22 cellular contexts compared by ENCODE assay signal in the genomic region with DNA sequence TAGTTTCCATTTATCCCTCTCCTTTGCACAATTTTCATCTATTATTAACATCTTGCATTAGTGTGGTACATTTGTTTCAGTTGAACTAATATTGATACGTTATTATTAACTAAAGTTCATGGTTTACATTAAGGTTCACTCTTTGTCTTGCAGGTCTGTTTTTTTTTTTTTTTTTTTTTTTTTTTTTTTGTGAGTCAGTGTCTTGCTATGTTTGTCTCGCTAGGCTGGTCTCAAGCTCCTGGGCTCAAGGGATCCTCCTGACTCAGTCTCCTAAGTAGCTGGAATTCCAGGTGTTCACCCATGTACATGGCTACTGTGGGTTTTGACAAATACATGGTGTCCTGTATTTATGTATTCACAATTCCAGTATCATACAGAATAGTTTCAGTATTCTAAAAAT. TPM values are rescaled to one million over a fixed set of nuclear protein-coding genes. Genes with fewer than 3 reads are reported as not detected.
DNase-seq lines count a peak whose midpoint lies in the region; ATAC-seq and TF ChIP-seq lines count a peak whose summit lies in the region.
"Had no signal": no experiment of that assay in that cellular context is flagged by ENCODE, and none has a peak within 500 bp of the region (broad histone marks: within the 10 kb centered on the region; RNA-seq: fewer than 3 reads in every experiment).

No MANE protein-coding gene starts in this region.

- H3K36me3 ChIP-seq in skeletal muscle satellite cell (ENCODE audit: insufficient read depth, low read length): no peaks in the 10 kb centered on the region
- H3K36me3 ChIP-seq in effector memory CD4-positive, alpha-beta T cell (ENCODE audit: control insufficient read depth, insufficient read depth, low read length): no peaks in the 10 kb centered on the region
- H3K36me3 ChIP-seq: stomach had no signal

- H3K27me3 ChIP-seq in foreskin keratinocyte: no peaks in the 10 kb centered on the region
- no peaks in the 10 kb centered on the region for H3K27me3 ChIP-seq in skeletal muscle satellite cell (ENCODE audit: control insufficient read depth, insufficient read depth, low read length)
- H3K27me3 ChIP-seq in effector memory CD4-positive, alpha-beta T cell (replicated peaks; ENCODE audit: control insufficient read depth, insufficient read depth, low read length, poor library complexity, severe bottlenecking): no peaks in the 10 kb centered on the region
- H3K27me3 ChIP-seq: stomach had no signal

- no peaks in the 10 kb centered on the region for H3K27me3 Mint-ChIP-seq in T-helper 17 cell
- H3K27me3 Mint-ChIP-seq: activated naive CD8-positive, alpha-beta T cell treated with anti-CD3 and anti-CD28 coated beads, Interleukin-2, amount 50 U/mL, for 24 hours; memory B cell; type B pancreatic cell had no signal

- H3K4me1 ChIP-seq in foreskin keratinocyte (peaks cover 3% of the 10 kb centered on the region), skeletal muscle satellite cell (ENCODE audit: control insufficient read depth, insufficient read depth, low read length) (peaks cover 20% of the 10 kb centered on the region)
- H3K4me1 ChIP-seq in effector memory CD4-positive, alpha-beta T cell (ENCODE audit: control insufficient read depth, insufficient read depth, low read length, poor library complexity, severe bottlenecking): no peaks in the 10 kb centered on the region

- H3K36me3 Mint-ChIP-seq in T-helper 17 cell (ENCODE audit: low read depth): peaks cover 2% of the 10 kb centered on the region

- no peak overlapping the region for H3K4me3 Mint-ChIP-seq in T-helper 17 cell
- H3K4me3 Mint-ChIP-seq: activated naive CD8-positive, alpha-beta T cell treated with anti-CD3 and anti-CD28 coated beads, Interleukin-2, amount 50 U/mL, for 24 hours; memory B cell; naive thymus-derived CD4-positive, alpha-beta T cell; type B pancreatic cell had no signal

- DNase-seq in HCEC 1CT (peak; percentile 2), T-helper 17 cell (no peak), foreskin keratinocyte (peak; percentile 79 to 88), NCI-H510A (lab: John Stamatoyannopoulos, UW) (no peak)
- no peak for DNase-seq in effector memory CD4-positive, alpha-beta T cell
- DNase-seq in activated T-cell treated with anti-CD3 and anti-CD28 coated beads, Interleukin-2, amount 50 U/mL, for 1 hour: no peak
- DNase-seq: activated CD4-positive, alpha-beta T cell treated with anti-CD3 and anti-CD28 coated beads for 48 hours; activated naive CD8-positive, alpha-beta T cell treated with anti-CD3 and anti-CD28 coated beads, Interleukin-2, amount 50 U/mL, for 24 hours; GOT3; head of caudate nucleus; MM.1S; naive thymus-derived CD4-positive, alpha-beta T cell; NCI-H2029 treated with DMSO at 0.1 percent for 48 hours; NCI-H510A treated with DMSO at 0.1 percent for 48 hours; stimulated activated CD4-positive, alpha-beta T cell treated with anti-CD3 and anti-CD28 coated beads, Interleukin-4, amount 100 ng/mL, for 1 hour; stomach had no signal

- H3K9me3 ChIP-seq in T-helper 17 cell (ENCODE audit: control insufficient read depth, low read length, poor library complexity, severe bottlenecking) (no peaks in the 10 kb centered on the region), skeletal muscle satellite cell (replicated peaks; ENCODE audit: low read length) (no peaks in the 10 kb centered on the region)
- H3K9me3 ChIP-seq in effector memory CD4-positive, alpha-beta T cell (ENCODE audit: control insufficient read depth, low read length): no peaks in the 10 kb centered on the region
- H3K9me3 ChIP-seq: stomach had no signal

- H3K27ac ChIP-seq in foreskin keratinocyte: no peak overlapping the region
- no peak overlapping the region for H3K27ac ChIP-seq in effector memory CD4-positive, alpha-beta T cell (ENCODE audit: insufficient read depth, low read length, poor library complexity, severe bottlenecking)
- H3K27ac ChIP-seq: skin epidermis, stomach had no signal

- no peak for TF ChIP-seq CTCF in foreskin keratinocyte (conservative IDR thresholded peaks at IDR 0.05)

- peak overlapping the region; percentile 1 for H3K27ac Mint-ChIP-seq in T-helper 17 cell
- H3K27ac Mint-ChIP-seq: activated naive CD8-positive, alpha-beta T cell treated with anti-CD3 and anti-CD28 coated beads, Interleukin-2, amount 50 U/mL, for 24 hours; memory B cell; type B pancreatic cell had no signal

- H3K4me2 ChIP-seq in skeletal muscle satellite cell (ENCODE audit: low read length): peak overlapping the region; percentile 12

- no peak overlapping the region for H3K4me3 ChIP-seq in skeletal muscle satellite cell (ENCODE audit: low read length)
- no peak overlapping the region for H3K4me3 ChIP-seq in effector memory CD4-positive, alpha-beta T cell (ENCODE audit: insufficient read depth, low read depth, low read length, poor library complexity, severe bottlenecking)
- H3K4me3 ChIP-seq: skin epidermis, stomach had no signal

- ATAC-seq in T-helper 17 cell: no peak
- ATAC-seq in foreskin keratinocyte: peak; percentile 97
- ATAC-seq in HG03460 (IDR thresholded peaks at IDR 0.05; ENCODE audit: unreplicated experiment): no peak
- ATAC-seq: activated naive CD8-positive, alpha-beta T cell treated with anti-CD3 and anti-CD28 coated beads, Interleukin-2, amount 50 U/mL, for 24 hours; naive thymus-derived CD4-positive, alpha-beta T cell; Right ventricle myocardium inferior had no signal

- peaks cover 16% of the 10 kb centered on the region for H3K4me1 Mint-ChIP-seq in T-helper 17 cell

- H3K9ac ChIP-seq in skeletal muscle satellite cell (ENCODE audit: low read depth, low read length): no peak overlapping the region

RNA-seq across cellular contexts. Expression of gene TBC1D19, which starts 6.8 kb away (rescaled TPM):
- total RNA-seq in T-helper 17 cell: 1 to 10 TPM; 7.5 to 9.9 TPM
- total RNA-seq in foreskin keratinocyte: 7.9 and 9.8 TPM in 2 replicates
- polyA plus RNA-seq in foreskin keratinocyte: 3.7 and 4.1 TPM in 2 replicates
- total RNA-seq in skeletal muscle satellite cell (2012; rRNA removed): 21.2 and 29.2 TPM in 2 replicates

Comparison
In these comparisons a context has a peak if more than half of its experiments do, and no peak if none do; other contexts are left out.
1. DNase-seq: peak in HCEC 1CT (single experiment) and foreskin keratinocyte (2 of 2); none in T-helper 17 cell (0 of 3), effector memory CD4-positive, alpha-beta T cell (0 of 3), activated T-cell treated with anti-CD3 and anti-CD28 coated beads, Interleukin-2, amount 50 U/mL, for 1 hour (single experiment) and NCI-H510A (single experiment).